In genomic region chr12:108950991-108951739, GRCh38 we compare ENCODE assay signal across 8 cellular contexts.
A peak's percentile ranks its signal among the peaks of the same experiment; 100 is the strongest.
DNase-seq lines count a peak whose midpoint lies in the region; ATAC-seq and TF ChIP-seq lines count a peak whose summit lies in the region.

No MANE protein-coding gene starts in this region.

- peak; percentile 47 for DNase-seq in CMK (ENCODE audit: low read depth)
- DNase-seq in HK-2 (ENCODE audit: unreplicated experiment): peak; percentile 66
- peak; percentile 88 for DNase-seq in NCI-H82 (lab: John Stamatoyannopoulos, UW)
- peak; percentile 82 for DNase-seq in activated CD8-positive, alpha-beta memory T cell treated with anti-CD3 and anti-CD28 coated beads for 24 hours
- peak; percentile 69 for DNase-seq in endothelial cell (ENCODE audit: low spot score)
- DNase-seq in middle frontal gyrus (ENCODE audit: extremely low spot score, low spot score): peak; percentile 20
- DNase-seq in stimulated activated CD8-positive, alpha-beta memory T cell treated with anti-CD3 and anti-CD28 coated beads, Interleukin-2, amount 100 ng/mL, for 48 hours (ENCODE audit: low read depth in 2 of 2): peak; percentile 34 to 49

- peaks cover 7% of the 10 kb centered on the region for H3K9me3 Mint-ChIP-seq in endothelial cell (ENCODE audit: unreplicated experiment)

- TF ChIP-seq CTCF in endothelial cell (IDR thresholded peaks at IDR 0.05; ENCODE audit: unreplicated experiment): peak; percentile 90

- H3K4me1 Mint-ChIP-seq in endothelial cell (ENCODE audit: unreplicated experiment): no peaks in the 10 kb centered on the region

- no peak for ATAC-seq in GM21526 (IDR thresholded peaks at IDR 0.05; ENCODE audit: low FRiP score, unreplicated experiment)

- no peak overlapping the region for H3K27ac Mint-ChIP-seq in endothelial cell (ENCODE audit: unreplicated experiment)

- no peak overlapping the region for H3K4me3 Mint-ChIP-seq in endothelial cell (ENCODE audit: unreplicated experiment)

- H3K36me3 Mint-ChIP-seq in endothelial cell (ENCODE audit: low read depth, unreplicated experiment): peaks cover 4% of the 10 kb centered on the region

- peaks cover 6% of the 10 kb centered on the region for H3K27me3 Mint-ChIP-seq in endothelial cell (ENCODE audit: unreplicated experiment)

Comparison
In these comparisons a context has a peak if more than half of its experiments do, and no peak if none do; other contexts are left out.
1. DNase-seq: peak in every context shown above with its lines; median percentile 88 in NCI-H82; 82 in activated CD8-positive, alpha-beta memory T cell treated with anti-CD3 and anti-CD28 coated beads for 24 hours; 69 in endothelial cell; 66 in HK-2; 47 in CMK; 42 in stimulated activated CD8-positive, alpha-beta memory T cell treated with anti-CD3 and anti-CD28 coated beads, Interleukin-2, amount 100 ng/mL, for 48 hours; 20 in middle frontal gyrus.